ENCODE assay signal across 13 cellular contexts in the genomic region with DNA sequence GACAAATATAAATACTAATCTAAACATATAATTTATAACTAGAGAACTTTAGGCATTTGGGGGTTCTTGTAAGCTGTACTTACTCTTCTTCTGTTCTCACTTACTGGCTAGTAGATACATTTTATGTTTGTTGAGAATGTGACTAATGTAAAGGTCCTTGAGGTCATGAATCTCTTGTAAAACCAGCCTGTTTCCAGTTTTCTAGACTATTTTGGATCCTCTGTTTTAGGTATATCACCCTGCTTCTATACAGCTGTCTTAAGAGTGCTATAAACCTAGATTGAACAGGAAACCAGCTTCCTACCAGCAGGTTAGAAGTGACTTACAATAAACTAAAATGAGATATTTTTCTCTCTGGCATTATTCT.
"Had no signal": no experiment of that assay in that cellular context is flagged by ENCODE, and none has a peak within 500 bp of the region (broad histone marks: within the 10 kb centered on the region; RNA-seq: fewer than 3 reads in every experiment).

No MANE protein-coding gene starts in this region.

- H3K4me1 ChIP-seq: parathyroid adenoma had no signal

- H3K27me3 ChIP-seq: gastroesophageal sphincter, heart right ventricle, sigmoid colon, upper lobe of right lung had no signal

- H3K4me3 ChIP-seq: gastroesophageal sphincter, heart right ventricle, sigmoid colon, thoracic aorta, upper lobe of right lung had no signal

- H3K79me2 ChIP-seq: parathyroid adenoma had no signal

- H3K9ac ChIP-seq: parathyroid adenoma had no signal

- H2AFZ ChIP-seq: parathyroid adenoma had no signal

- DNase-seq: activated CD4-positive, alpha-beta T cell treated with anti-CD3 and anti-CD28 coated beads, Interleukin-2, amount 10 ng/mL, durations not matched to agents 24 days and 14 days; activated CD4-positive, CD25-positive, alpha-beta regulatory T cell; activated naive CD8-positive, alpha-beta T cell treated with anti-CD3 and anti-CD28 coated beads, Interleukin-2, amount 10 ng/mL, durations not matched to agents 7 days and 5 days; cerebellar nuclear complex; effector memory CD4-positive, alpha-beta T cell; heart right ventricle; naive B cell; sigmoid colon; stimulated activated CD4-positive, alpha-beta T cell treated with anti-CD3 and anti-CD28 coated beads, Interleukin-1b, Interleukin-23, amount 100 ng/mL, for 48 hours; upper lobe of right lung had no signal

- H3K36me3 ChIP-seq: gastroesophageal sphincter, heart right ventricle, sigmoid colon, thoracic aorta, upper lobe of right lung had no signal

- H3K27ac ChIP-seq: gastroesophageal sphincter, parathyroid adenoma, sigmoid colon, thoracic aorta, upper lobe of right lung had no signal

- H3K9me3 ChIP-seq: gastroesophageal sphincter, heart right ventricle, sigmoid colon, thoracic aorta, upper lobe of right lung had no signal
